1 cellular context compared by ENCODE assay signal in the genomic region with DNA sequence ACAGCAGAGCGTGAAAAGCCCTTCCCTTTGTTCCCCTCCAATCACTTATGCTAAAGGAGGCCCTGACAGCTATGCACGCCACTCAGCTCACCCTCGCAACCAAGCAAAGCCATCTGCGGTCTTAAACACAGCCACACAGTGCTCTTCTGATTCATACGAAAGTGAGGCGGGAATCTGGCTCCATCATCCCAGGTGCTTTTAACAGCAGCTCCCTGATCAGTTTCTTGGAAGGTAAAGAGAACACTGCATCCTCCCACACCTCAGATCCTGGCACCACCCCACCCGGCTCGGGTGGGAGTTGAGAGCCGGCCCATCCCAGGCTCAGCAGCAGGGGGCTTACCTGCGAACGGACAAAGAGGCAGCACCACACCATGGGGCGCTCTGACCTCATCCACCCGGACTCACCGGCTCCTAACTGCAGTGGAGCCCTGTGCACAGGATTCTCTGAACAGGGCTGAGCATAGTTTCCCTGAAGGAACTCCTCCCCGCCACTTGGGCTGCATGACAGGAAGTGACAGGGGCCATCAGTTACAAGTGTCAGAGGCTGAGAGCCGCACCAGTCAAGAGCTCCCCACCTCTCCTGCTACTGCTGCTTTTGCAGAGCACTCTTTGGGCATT.
TF ChIP-seq lines count a peak whose summit lies in the region.

No MANE protein-coding gene starts in this region.

TF ChIP-seq in GM12878, 131 proteins besides CTCF, POLR2A, EP300 and RAD21 (continued from another document):
- TF ChIP-seq, protein P1, sequence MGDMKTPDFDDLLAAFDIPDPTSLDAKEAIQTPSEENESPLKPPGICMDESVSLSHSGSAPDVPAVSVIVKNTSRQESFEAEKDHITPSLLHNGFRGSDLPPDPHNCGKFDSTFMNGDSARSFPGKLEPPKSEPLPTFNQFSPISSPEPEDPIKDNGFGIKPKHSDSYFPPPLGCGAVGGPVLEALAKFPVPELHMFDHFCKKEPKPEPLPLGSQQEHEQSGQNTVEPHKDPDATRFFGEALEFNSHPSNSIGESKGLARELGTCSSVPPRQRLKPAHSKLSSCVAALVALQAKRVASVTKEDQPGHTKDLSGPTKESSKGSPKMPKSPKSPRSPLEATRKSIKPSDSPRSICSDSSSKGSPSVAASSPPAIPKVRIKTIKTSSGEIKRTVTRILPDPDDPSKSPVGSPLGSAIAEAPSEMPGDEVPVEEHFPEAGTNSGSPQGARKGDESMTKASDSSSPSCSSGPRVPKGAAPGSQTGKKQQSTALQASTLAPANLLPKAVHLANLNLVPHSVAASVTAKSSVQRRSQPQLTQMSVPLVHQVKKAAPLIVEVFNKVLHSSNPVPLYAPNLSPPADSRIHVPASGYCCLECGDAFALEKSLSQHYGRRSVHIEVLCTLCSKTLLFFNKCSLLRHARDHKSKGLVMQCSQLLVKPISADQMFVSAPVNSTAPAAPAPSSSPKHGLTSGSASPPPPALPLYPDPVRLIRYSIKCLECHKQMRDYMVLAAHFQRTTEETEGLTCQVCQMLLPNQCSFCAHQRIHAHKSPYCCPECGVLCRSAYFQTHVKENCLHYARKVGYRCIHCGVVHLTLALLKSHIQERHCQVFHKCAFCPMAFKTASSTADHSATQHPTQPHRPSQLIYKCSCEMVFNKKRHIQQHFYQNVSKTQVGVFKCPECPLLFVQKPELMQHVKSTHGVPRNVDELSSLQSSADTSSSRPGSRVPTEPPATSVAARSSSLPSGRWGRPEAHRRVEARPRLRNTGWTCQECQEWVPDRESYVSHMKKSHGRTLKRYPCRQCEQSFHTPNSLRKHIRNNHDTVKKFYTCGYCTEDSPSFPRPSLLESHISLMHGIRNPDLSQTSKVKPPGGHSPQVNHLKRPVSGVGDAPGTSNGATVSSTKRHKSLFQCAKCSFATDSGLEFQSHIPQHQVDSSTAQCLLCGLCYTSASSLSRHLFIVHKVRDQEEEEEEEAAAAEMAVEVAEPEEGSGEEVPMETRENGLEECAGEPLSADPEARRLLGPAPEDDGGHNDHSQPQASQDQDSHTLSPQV (IDR thresholded peaks at IDR 0.05): no peak
- no peak for TF ChIP-seq HDAC6 (IDR thresholded peaks at IDR 0.05; ENCODE audit: unreplicated experiment)
- peak in 1 of 2 experiments; percentile 46; a peak in 2 of 4 replicates for TF ChIP-seq ETV6 (conservative IDR thresholded peaks at IDR 0.05 in 1 of 2, IDR thresholded peaks at IDR 0.05 in 1 of 2; ENCODE audit: borderline replicate concordance in 1 of 2, low read depth in 1 of 2)
- TF ChIP-seq NFYA (IDR thresholded peaks at IDR 0.05; ENCODE audit: borderline replicate concordance, low read depth, low read length): no peak
- TF ChIP-seq FOS (IDR thresholded peaks at IDR 0.05; ENCODE audit: borderline replicate concordance, extremely low read depth, insufficient read length): no peak
- 0 out of 2 replicates have a peak, but pooled peaks have one; percentile 29 for TF ChIP-seq CREB1 (IDR thresholded peaks at IDR 0.05; ENCODE audit: low read depth)
- TF ChIP-seq JUNB (IDR thresholded peaks at IDR 0.05): peak; percentile 64
- no peak for TF ChIP-seq NBN (IDR thresholded peaks at IDR 0.05)
- TF ChIP-seq CBX5 (IDR thresholded peaks at IDR 0.05; ENCODE audit: low read depth): no peak
- TF ChIP-seq TAF1 (IDR thresholded peaks at IDR 0.05; ENCODE audit: borderline replicate concordance, low read depth, low read length): 0 out of 2 replicates have a peak, but pooled peaks have one; percentile 51
- 0 out of 2 replicates have a peak, but pooled peaks have one; percentile 4 for TF ChIP-seq CHD2 (IDR thresholded peaks at IDR 0.05; ENCODE audit: borderline replicate concordance, low read depth, low read length)
- no peak for TF ChIP-seq CHD1 (IDR thresholded peaks at IDR 0.05; ENCODE audit: low read depth, low read length)
- no peak for TF ChIP-seq HCFC1 (IDR thresholded peaks at IDR 0.05; ENCODE audit: low read length)
- TF ChIP-seq CBX3 (IDR thresholded peaks at IDR 0.05; ENCODE audit: borderline replicate concordance, low read depth): no peak
- no peak for TF ChIP-seq SRF (IDR thresholded peaks at IDR 0.05; ENCODE audit: low read depth in 2 of 2, low read length in 2 of 2)
- no peak for TF ChIP-seq CHD4 (IDR thresholded peaks at IDR 0.05)
- TF ChIP-seq, protein P2, sequence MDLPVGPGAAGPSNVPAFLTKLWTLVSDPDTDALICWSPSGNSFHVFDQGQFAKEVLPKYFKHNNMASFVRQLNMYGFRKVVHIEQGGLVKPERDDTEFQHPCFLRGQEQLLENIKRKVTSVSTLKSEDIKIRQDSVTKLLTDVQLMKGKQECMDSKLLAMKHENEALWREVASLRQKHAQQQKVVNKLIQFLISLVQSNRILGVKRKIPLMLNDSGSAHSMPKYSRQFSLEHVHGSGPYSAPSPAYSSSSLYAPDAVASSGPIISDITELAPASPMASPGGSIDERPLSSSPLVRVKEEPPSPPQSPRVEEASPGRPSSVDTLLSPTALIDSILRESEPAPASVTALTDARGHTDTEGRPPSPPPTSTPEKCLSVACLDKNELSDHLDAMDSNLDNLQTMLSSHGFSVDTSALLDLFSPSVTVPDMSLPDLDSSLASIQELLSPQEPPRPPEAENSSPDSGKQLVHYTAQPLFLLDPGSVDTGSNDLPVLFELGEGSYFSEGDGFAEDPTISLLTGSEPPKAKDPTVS (IDR thresholded peaks at IDR 0.05; ENCODE audit: low read depth, low read length): no peak
- TF ChIP-seq MTA2 (IDR thresholded peaks at IDR 0.05; ENCODE audit: low read depth): no peak; the same call in 1 of the 2 replicates
- no peak for TF ChIP-seq SREBF2 (IDR thresholded peaks at IDR 0.05; ENCODE audit: low read length)
- no peak for TF ChIP-seq BACH1 (IDR thresholded peaks at IDR 0.05; ENCODE audit: borderline replicate concordance)
- TF ChIP-seq KLF5 (IDR thresholded peaks at IDR 0.05; ENCODE audit: partially characterized antibody): no peak
- no peak for TF ChIP-seq SMAD1 (IDR thresholded peaks at IDR 0.05; ENCODE audit: low read depth, partially characterized antibody)
- 0 out of 2 replicates have a peak, but pooled peaks have one; percentile 64 for TF ChIP-seq TCF3 (IDR thresholded peaks at IDR 0.05; ENCODE audit: borderline replicate concordance, insufficient read depth, low read depth, low read length)
- no peak for TF ChIP-seq RB1 (IDR thresholded peaks at IDR 0.05; ENCODE audit: borderline replicate concordance)
